Comparison of ENCODE assay signal across 8 cellular contexts in the genomic region with DNA sequence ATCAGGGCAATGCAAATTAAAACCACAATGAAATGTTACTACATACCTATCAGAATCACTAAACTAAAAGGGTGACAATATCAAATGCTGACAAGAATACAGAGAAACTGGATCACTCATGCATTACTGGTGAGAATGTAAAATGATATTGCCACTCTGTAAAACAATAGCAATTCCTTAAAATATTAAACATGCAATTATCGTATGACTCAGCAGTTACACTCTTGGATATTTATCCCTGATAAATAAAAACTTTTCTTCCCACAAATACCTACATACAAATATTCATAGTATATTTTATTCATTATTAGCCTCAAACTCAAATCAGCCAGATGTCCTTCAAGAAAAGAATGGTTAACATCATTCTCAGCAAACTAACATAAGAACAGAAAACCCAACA. TPM values are rescaled to one million over a fixed set of nuclear protein-coding genes. Genes with fewer than 3 reads are reported as not detected.
"Had no signal": no experiment of that assay in that cellular context is flagged by ENCODE, and none has a peak within 500 bp of the region (broad histone marks: within the 10 kb centered on the region; RNA-seq: fewer than 3 reads in every experiment).

No MANE protein-coding gene starts in this region.

- ATAC-seq: GM12878 had no signal

- FAIRE-seq: G401.6, GM12878, GM12891, GM12892, GM18507, GM19239 had no signal

- H3K4me3 ChIP-seq: GM12878 had no signal

- DNase-seq: GDM1, GF-D8 had no signal

RNA-seq across cellular contexts. Expression of a gene that starts 25.9 kb away (rescaled TPM):
- total RNA-seq: GM12878 had no signal
